In genomic region chr5:76845890-76846289, GRCh38 we compare ENCODE assay signal across 32 cellular contexts. TPM values are rescaled to one million over a fixed set of nuclear protein-coding genes. Genes with fewer than 3 reads are reported as not detected.
"Had no signal": no experiment of that assay in that cellular context is flagged by ENCODE, and none has a peak within 500 bp of the region (broad histone marks: within the 10 kb centered on the region; RNA-seq: fewer than 3 reads in every experiment).

No MANE protein-coding gene starts in this region.

- H3K4me1 ChIP-seq: Peyer's patch, SJSA1 had no signal

- H3K36me3 ChIP-seq: Peyer's patch, SJSA1 had no signal

- H3K9me3 ChIP-seq: Peyer's patch, SJSA1, SK-N-SH had no signal

- DNase-seq: Karpas-422, KBM-7, MM.1S, MV-4-11, NCI-H1092, NCI-H1105, NCI-H1417 treated with DMSO at 0.1 percent for 48 hours, NCI-H1436 treated with DMSO at 0.1 percent for 48 hours, NCI-H1694 treated with DMSO at 0.1 percent for 48 hours, NCI-H187 treated with DMSO at 0.1 percent for 48 hours, NCI-H2029, NCI-H2171 treated with DMSO at 0.1 percent for 48 hours, NCI-H2227 treated with DMSO at 0.1 percent for 48 hours, NCI-H345, NCI-H446, NCI-H510A treated with DMSO at 0.1 percent for 48 hours, NCI-H524 treated with DMSO at 0.1 percent for 48 hours, NCI-H526 treated with DMSO at 0.1 percent for 48 hours, NCI-H774, OCI-M1, PC-3, Peyer's patch, Right ventricle myocardium superior, RPMI8226, SHP77 treated with DMSO at 0.1 percent for 48 hours, SK-N-SH, SW 1271 had no signal

- ATAC-seq: PC-3 had no signal

- H3K27me3 ChIP-seq: Peyer's patch, SJSA1 had no signal

- H3K4me3 ChIP-seq: Peyer's patch, SJSA1 had no signal

- H3K27ac ChIP-seq: KMS-11, Peyer's patch, SJSA1 had no signal

RNA-seq across cellular contexts. Expression of gene S100Z, which starts 3.9 kb away (rescaled TPM):
- total RNA-seq: LHCN-M2, MCF 10A, NCI-H460, Right ventricle myocardium superior had no signal
- polyA plus RNA-seq: SK-N-SH had no signal
